20 cellular contexts compared by ENCODE assay signal in the genomic region with DNA sequence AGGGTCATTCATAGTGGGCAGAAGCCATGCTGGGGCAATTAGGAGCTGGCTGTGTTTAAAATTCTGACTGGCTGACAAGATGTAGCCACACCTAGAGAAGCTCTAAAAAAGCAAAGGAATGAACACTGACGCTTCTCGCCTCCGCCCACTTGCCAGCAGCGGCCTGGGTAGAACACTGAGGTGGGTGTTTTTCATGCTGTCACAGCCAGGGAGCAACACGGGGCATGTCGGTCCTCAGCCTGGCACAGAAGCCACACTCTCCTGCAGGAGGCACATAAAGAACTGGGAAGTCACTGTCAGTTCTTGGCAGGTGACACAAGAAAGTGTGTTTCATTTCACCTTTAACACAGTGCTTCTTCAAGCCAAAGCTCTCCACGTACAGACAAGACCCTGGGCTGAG. TPM values are rescaled to one million over a fixed set of nuclear protein-coding genes. Genes with fewer than 3 reads are reported as not detected.
DNase-seq lines count a peak whose midpoint lies in the region; ATAC-seq and TF ChIP-seq lines count a peak whose summit lies in the region.
"Had no signal": no experiment of that assay in that cellular context is flagged by ENCODE, and none has a peak within 500 bp of the region (broad histone marks: within the 10 kb centered on the region; RNA-seq: fewer than 3 reads in every experiment).

No MANE protein-coding gene starts in this region.

- ATAC-seq in Right ventricle myocardium inferior: peak; percentile 65
- peak in 7 of 8 donors; percentile 22 to 76 (median 50) for ATAC-seq in heart right ventricle
- ATAC-seq in HG03469 (IDR thresholded peaks at IDR 0.05; ENCODE audit: unreplicated experiment): no peak
- ATAC-seq in HG03432 (IDR thresholded peaks at IDR 0.05; ENCODE audit: unreplicated experiment): no peak
- ATAC-seq: CD8-positive, alpha-beta T cell; PC-3 had no signal

- H3K36me3 ChIP-seq in heart right ventricle (peaks cover 0 to 60% (median 8%) of the 10 kb centered on the region in 9 donors), neural progenitor cell (no peaks in the 10 kb centered on the region)

- no peak overlapping the region for H3K4me2 ChIP-seq in neural progenitor cell

- H3K27me3 Mint-ChIP-seq in nephron progenitor cell (ENCODE audit: low read depth, poor library complexity) (no peaks in the 10 kb centered on the region), neural progenitor cell (ENCODE audit: insufficient read depth, low read depth) (peaks cover 4% of the 10 kb centered on the region)

- peaks cover 40% of the 10 kb centered on the region for H4K20me1 ChIP-seq in neural progenitor cell (ENCODE audit: low read depth)

- H3K9me3 ChIP-seq in heart right ventricle: no peaks in the 10 kb centered on the region
- no peaks in the 10 kb centered on the region for H3K9me3 ChIP-seq in neural progenitor cell (ENCODE audit: low read depth)

- DNase-seq in Right ventricle myocardium inferior (ENCODE audit: missing footprints) (no peak), cardiac septum (ENCODE audit: low spot score) (no peak), heart right ventricle (no peak), nephron progenitor cell (no peak), 8988T (no peak), neural progenitor cell (ENCODE audit: low spot score) (no peak)
- DNase-seq: CD8-positive, alpha-beta T cell; DMS53; EL; HFFc6; MM.1S; NCI-H1092; NCI-H1436 treated with DMSO at 0.1 percent for 48 hours; NCI-H2029; NCI-H345; NCI-H524 treated with DMSO at 0.1 percent for 48 hours; PC-3; RPMI8226 had no signal

- H3K4me3 ChIP-seq in heart right ventricle (no peak overlapping the region), neural progenitor cell (no peak overlapping the region)

- intact Hi-C loops in Right ventricle myocardium inferior (cut with DNase I) (no loop called here), cardiac septum (cut with DNase I) (no loop called here), heart right ventricle (cut with DNase I) (loop anchor here in 1 of 10 donors (5.0 kb wide), 1 partner anchor 995 kb away; no protein-coding TSS in a partner anchor)

- 72 to 74% methylated on average over 7 of the region's 7 CpGs for WGBS in heart right ventricle, 2 donors

- H3K27ac Mint-ChIP-seq in nephron progenitor cell (peak overlapping the region; percentile 32), neural progenitor cell (no peak overlapping the region)
- H3K27ac Mint-ChIP-seq: CD8-positive, alpha-beta T cell; HFFc6 had no signal

- no peak overlapping the region for H3K9ac ChIP-seq in neural progenitor cell

- H3K9me3 Mint-ChIP-seq in nephron progenitor cell (no peaks in the 10 kb centered on the region), neural progenitor cell (no peaks in the 10 kb centered on the region)
- H3K9me3 Mint-ChIP-seq: CD8-positive, alpha-beta T cell; HFFc6 had no signal

- H2AFZ ChIP-seq in neural progenitor cell (replicated peaks): no peak overlapping the region

- H3K27ac ChIP-seq in heart right ventricle (peak overlapping the region in 4 of 10 donors; percentile 15 to 52 (median 45)), neural progenitor cell (no peak overlapping the region)

- peaks cover 42% of the 10 kb centered on the region for H3K36me3 Mint-ChIP-seq in nephron progenitor cell (ENCODE audit: low read depth)
- H3K36me3 Mint-ChIP-seq in neural progenitor cell: peaks cover 24% of the 10 kb centered on the region

- H3K4me1 ChIP-seq in heart right ventricle (peaks cover 0 to 20% (median 8%) of the 10 kb centered on the region in 9 donors), neural progenitor cell (peaks cover 27% of the 10 kb centered on the region)

- H3K27me3 ChIP-seq in heart right ventricle: no peaks in the 10 kb centered on the region
- no peaks in the 10 kb centered on the region for H3K27me3 ChIP-seq in neural progenitor cell

- TF ChIP-seq CTCF in heart right ventricle (IDR thresholded peaks at IDR 0.05): no peak
- TF ChIP-seq CTCF in nephron progenitor cell (IDR thresholded peaks at IDR 0.05): no peak
- TF ChIP-seq CTCF in neural progenitor cell (IDR thresholded peaks at IDR 0.05): no peak

- peaks cover 44% of the 10 kb centered on the region for H3K79me2 ChIP-seq in neural progenitor cell (ENCODE audit: low read depth)

- H3K4me1 Mint-ChIP-seq in nephron progenitor cell (peaks cover 49% of the 10 kb centered on the region), neural progenitor cell (peaks cover 21% of the 10 kb centered on the region)

- H3K4me3 Mint-ChIP-seq in nephron progenitor cell: no peak overlapping the region
- H3K4me3 Mint-ChIP-seq in neural progenitor cell: no peak overlapping the region
- H3K4me3 Mint-ChIP-seq: CD8-positive, alpha-beta T cell; HFFc6 had no signal

- peaks cover 16% of the 10 kb centered on the region for H3F3A ChIP-seq in neural progenitor cell (ENCODE audit: low read depth)

RNA-seq across cellular contexts. Expression of gene CHST10, which starts 10.4 kb away (rescaled TPM):
- total RNA-seq in Right ventricle myocardium inferior: 10.5 TPM
- total RNA-seq in cardiac septum: 7.8 TPM
- 10 to 100 TPM in 4 of 10 donors, 1 to 10 TPM in 6; 6.2 to 11.8 (median 9.5) TPM for total RNA-seq in heart right ventricle
- 1 to 10 TPM; 5.1 to 7.3 TPM for polyA plus RNA-seq in heart right ventricle
- 27.3 and 28.1 TPM in 2 replicates for total RNA-seq in neural progenitor cell (ENCODE audit: low replicate concordance)

Comparison
In these comparisons a context has a peak if more than half of its experiments do, and no peak if none do; other contexts are left out.
1. ATAC-seq: peak in Right ventricle myocardium inferior (single experiment) and heart right ventricle (7 of 8); none in HG03469 (single experiment) and HG03432 (single experiment).